Comparison of ENCODE assay signal across 9 cellular contexts in the genomic region with DNA sequence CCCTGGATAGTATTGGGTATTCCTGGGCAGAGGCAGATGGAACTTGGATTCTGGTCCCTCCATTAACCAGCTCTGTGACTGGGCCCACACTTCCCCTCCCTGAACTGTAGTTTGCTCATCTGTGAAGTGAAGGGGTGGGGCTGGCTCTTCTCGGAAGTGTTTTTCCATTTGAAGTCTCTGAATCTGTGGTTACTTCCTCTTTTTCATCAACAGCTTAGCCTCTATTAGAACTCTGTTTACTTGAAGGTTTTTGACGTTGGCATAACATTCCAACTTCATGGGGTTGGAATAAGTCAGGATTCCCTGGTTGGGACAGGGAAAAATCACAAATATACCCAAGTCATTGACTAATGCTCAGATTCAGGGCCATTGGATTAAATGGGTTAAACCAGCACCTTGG. TPM values are rescaled to one million over a fixed set of nuclear protein-coding genes. Genes with fewer than 3 reads are reported as not detected.
DNase-seq lines count a peak whose midpoint lies in the region; ATAC-seq, FAIRE-seq and TF ChIP-seq lines count a peak whose summit lies in the region.
"Had no signal": no experiment of that assay in that cellular context is flagged by ENCODE, and none has a peak within 500 bp of the region (broad histone marks: within the 10 kb centered on the region; RNA-seq: fewer than 3 reads in every experiment).

No MANE protein-coding gene starts in this region.

- in situ Hi-C loops in GM23248 (cut with MboI): no loop called here

- H3K9me3 ChIP-seq in DND-41 (ENCODE audit: insufficient read depth, low read length, severe bottlenecking) (no peaks in the 10 kb centered on the region), small intestine (ENCODE audit: control insufficient read depth, low read depth) (no peaks in the 10 kb centered on the region), GM23248 (ENCODE audit: low read depth) (no peaks in the 10 kb centered on the region)

- H3K79me2 ChIP-seq in DND-41 (ENCODE audit: insufficient read depth, low read length) (no peaks in the 10 kb centered on the region), GM23248 (ENCODE audit: insufficient read depth) (no peaks in the 10 kb centered on the region)

- no peak for TF ChIP-seq CTCF in DND-41 (IDR thresholded peaks at IDR 0.05; ENCODE audit: borderline replicate concordance, extremely low read depth, low read length, poor library complexity, severe bottlenecking)

- DNase-seq in DND-41 (peak; percentile 74), KG1 (lab: John Stamatoyannopoulos, UW) (peak; percentile 10), activated T-cell treated with anti-CD3 and anti-CD28 coated beads for 1 hour (ENCODE audit: low read depth) (peak; percentile 44), small intestine (peak; percentile 53), DMS114 treated with DMSO at 0.1 percent for 48 hours (lab: John Stamatoyannopoulos, UW; ENCODE audit: unreplicated experiment) (no peak), DMS 273 treated with DMSO at 0.1 percent for 48 hours (lab: John Stamatoyannopoulos, UW) (no peak), GM23248 (no peak)

- H3K9ac ChIP-seq in DND-41 (ENCODE audit: low read depth, low read length): no peak overlapping the region
- no peak overlapping the region for H3K9ac ChIP-seq in GM23248

- H3K36me3 ChIP-seq in DND-41 (ENCODE audit: insufficient read depth, low read length): no peaks in the 10 kb centered on the region
- peaks cover 0 to 1% of the 10 kb centered on the region in 2 donors for H3K36me3 ChIP-seq in small intestine (ENCODE audit: control insufficient read depth in 2 of 2, insufficient read depth in 2 of 2, low read length in 2 of 2)
- no peaks in the 10 kb centered on the region for H3K36me3 ChIP-seq in GM23248 (ENCODE audit: low read depth)

- WGBS in small intestine, 3 donors: 28 to 39% (median 30%) methylated on average over 2 of the region's 2 CpGs
- WGBS in GM23248 (ENCODE audit: low coverage in 1 of 2, low lambda C conversion rate in 2 of 2, missing lambda C conversion rate in 2 of 2), 2 experiments: 27 to 41% methylated on average over 2 of the region's 2 CpGs

- peak; percentile 90 for ATAC-seq in DND-41 (ENCODE audit: insufficient read depth, low read depth)
- ATAC-seq in GM21423 (IDR thresholded peaks at IDR 0.05; ENCODE audit: unreplicated experiment): peak; percentile 60

- H3K27ac ChIP-seq in DND-41 (ENCODE audit: low read length): peak overlapping the region; percentile 54
- H3K27ac ChIP-seq in small intestine (ENCODE audit: low read depth in 1 of 2, low read length in 1 of 2): peak overlapping the region in 1 of 2 donors; percentile 72
- H3K27ac ChIP-seq in GM23248: no peak overlapping the region

- H3K27me3 ChIP-seq in DND-41 (ENCODE audit: insufficient read depth, low read length, poor library complexity) (peaks cover 13% of the 10 kb centered on the region), small intestine (ENCODE audit: control insufficient read depth in 2 of 2, insufficient read depth in 2 of 2, low read length in 2 of 2) (no peaks in the 10 kb centered on the region), GM23248 (replicated peaks; ENCODE audit: insufficient read depth) (peaks cover 19% of the 10 kb centered on the region)

- H3K4me1 ChIP-seq in DND-41 (ENCODE audit: insufficient read depth, low read length): peaks cover 28% of the 10 kb centered on the region
- H3K4me1 ChIP-seq in small intestine (ENCODE audit: control insufficient read depth in 2 of 2, insufficient read depth in 1 of 2, low read depth in 1 of 2, low read length in 1 of 2): peaks cover 3 to 33% of the 10 kb centered on the region in 2 donors
- H3K4me1 ChIP-seq in GM23248 (ENCODE audit: insufficient read depth): peaks cover 7% of the 10 kb centered on the region; the same call in 1 of the 2 replicates

- H4K20me1 ChIP-seq in DND-41 (ENCODE audit: insufficient read depth, low read length): no peaks in the 10 kb centered on the region
- no peaks in the 10 kb centered on the region for H4K20me1 ChIP-seq in GM23248 (ENCODE audit: insufficient read depth)

- no peaks in the 10 kb centered on the region for H3K9me2 ChIP-seq in GM23248 (ENCODE audit: insufficient read depth)

- peak overlapping the region; percentile 50 for H2AFZ ChIP-seq in DND-41 (ENCODE audit: low read depth, low read length)
- H2AFZ ChIP-seq in GM23248: no peak overlapping the region

- no peak for FAIRE-seq in small intestine (lab: Jason Lieb, UNC)

- H3K4me2 ChIP-seq in DND-41 (ENCODE audit: insufficient read depth, low read length) (no peak overlapping the region), GM23248 (ENCODE audit: unreplicated experiment) (no peak overlapping the region)

- H3F3A ChIP-seq in GM23248 (ENCODE audit: insufficient read depth): no peaks in the 10 kb centered on the region

- H3K4me3 ChIP-seq in DND-41 (ENCODE audit: low read depth in 1 of 2, low read length in 2 of 2) (no peak overlapping the region), small intestine (ENCODE audit: low read depth in 1 of 2, low read length in 2 of 2) (no peak overlapping the region), GM23248 (no peak overlapping the region)

RNA-seq across cellular contexts. Expression of gene KIAA0040, which starts 3.6 kb away (rescaled TPM):
- 10 to 100 TPM in 1 of 3 donors, 1 to 10 TPM in 2; 5.4 to 15.2 (median 6.8) TPM for polyA plus RNA-seq in small intestine
- 0.22 TPM in 1 of 2 replicates, not detected in the other for total RNA-seq in GM23248 (2014; rRNA removed; shearing (Covaris generic))
- 0.04 and 0.08 TPM in 2 replicates for polyA plus RNA-seq in GM23248 (2016; fragmentation: Nextera tagmentation; extraction: Ambion mirVana)
- polyA plus RNA-seq: neural cell had no signal

Comparison
In these comparisons a context has a peak if more than half of its experiments do, and no peak if none do; other contexts are left out.
1. DNase-seq: peak in DND-41 (single experiment), KG1 (single experiment), activated T-cell treated with anti-CD3 and anti-CD28 coated beads for 1 hour (single experiment) and small intestine (single experiment); none in DMS114 treated with DMSO at 0.1 percent for 48 hours (single experiment), DMS 273 treated with DMSO at 0.1 percent for 48 hours (single experiment) and GM23248 (single experiment).